Comparison of ENCODE assay signal across 1 cellular context in the genomic region with DNA sequence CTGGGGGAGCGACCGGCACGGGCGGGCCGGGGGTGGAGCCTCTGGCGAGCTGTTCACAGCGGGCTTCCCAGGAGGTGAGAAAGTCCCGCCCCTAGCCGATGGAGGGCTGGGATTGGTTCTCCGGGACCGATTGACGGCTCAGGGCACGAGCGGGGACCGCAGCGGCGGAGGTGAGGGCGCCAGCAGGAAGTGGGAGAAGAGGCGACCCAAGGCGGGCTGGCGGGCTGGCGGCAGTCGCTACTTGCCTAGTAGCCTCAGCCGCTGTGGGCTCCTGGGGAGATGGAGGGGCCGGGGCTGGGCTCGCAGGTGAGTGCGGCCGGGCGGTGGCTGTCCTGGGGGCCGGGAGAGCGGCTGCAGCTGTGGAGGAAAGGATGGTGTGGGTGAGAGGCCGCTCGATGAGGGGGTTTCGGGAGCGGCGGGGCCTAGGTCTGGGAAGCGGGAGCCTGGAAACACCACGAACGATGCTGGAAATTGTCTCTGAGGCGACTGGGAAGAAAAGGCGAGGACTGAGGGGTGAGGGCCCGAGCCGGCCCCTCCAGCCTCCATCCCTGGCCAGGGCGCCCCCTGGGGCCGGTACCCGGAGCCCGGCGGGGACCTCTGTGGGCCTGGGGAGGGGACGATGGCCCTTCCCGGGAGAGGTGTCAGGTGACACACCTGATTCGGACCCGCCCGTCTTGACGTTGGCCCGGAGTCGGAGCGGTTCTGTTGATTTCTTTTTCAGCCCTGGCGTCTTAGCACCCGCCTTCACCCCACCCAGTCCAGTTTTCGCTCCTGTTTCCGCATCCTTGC.
A peak's percentile ranks its signal among the peaks of the same experiment; 100 is the strongest.
TF ChIP-seq lines count a peak whose summit lies in the region.

A gene with protein sequence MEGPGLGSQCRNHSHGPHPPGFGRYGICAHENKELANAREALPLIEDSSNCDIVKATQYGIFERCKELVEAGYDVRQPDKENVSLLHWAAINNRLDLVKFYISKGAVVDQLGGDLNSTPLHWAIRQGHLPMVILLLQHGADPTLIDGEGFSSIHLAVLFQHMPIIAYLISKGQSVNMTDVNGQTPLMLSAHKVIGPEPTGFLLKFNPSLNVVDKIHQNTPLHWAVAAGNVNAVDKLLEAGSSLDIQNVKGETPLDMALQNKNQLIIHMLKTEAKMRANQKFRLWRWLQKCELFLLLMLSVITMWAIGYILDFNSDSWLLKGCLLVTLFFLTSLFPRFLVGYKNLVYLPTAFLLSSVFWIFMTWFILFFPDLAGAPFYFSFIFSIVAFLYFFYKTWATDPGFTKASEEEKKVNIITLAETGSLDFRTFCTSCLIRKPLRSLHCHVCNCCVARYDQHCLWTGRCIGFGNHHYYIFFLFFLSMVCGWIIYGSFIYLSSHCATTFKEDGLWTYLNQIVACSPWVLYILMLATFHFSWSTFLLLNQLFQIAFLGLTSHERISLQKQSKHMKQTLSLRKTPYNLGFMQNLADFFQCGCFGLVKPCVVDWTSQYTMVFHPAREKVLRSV (plus strand): TSS at position 198 of the 789 bp plus-strand sequence. CDS start 82 bp downstream, at position 280.

TF ChIP-seq in GM23338, 12 proteins besides CTCF, POLR2A, EP300 and RAD21:
- TF ChIP-seq, protein P1, sequence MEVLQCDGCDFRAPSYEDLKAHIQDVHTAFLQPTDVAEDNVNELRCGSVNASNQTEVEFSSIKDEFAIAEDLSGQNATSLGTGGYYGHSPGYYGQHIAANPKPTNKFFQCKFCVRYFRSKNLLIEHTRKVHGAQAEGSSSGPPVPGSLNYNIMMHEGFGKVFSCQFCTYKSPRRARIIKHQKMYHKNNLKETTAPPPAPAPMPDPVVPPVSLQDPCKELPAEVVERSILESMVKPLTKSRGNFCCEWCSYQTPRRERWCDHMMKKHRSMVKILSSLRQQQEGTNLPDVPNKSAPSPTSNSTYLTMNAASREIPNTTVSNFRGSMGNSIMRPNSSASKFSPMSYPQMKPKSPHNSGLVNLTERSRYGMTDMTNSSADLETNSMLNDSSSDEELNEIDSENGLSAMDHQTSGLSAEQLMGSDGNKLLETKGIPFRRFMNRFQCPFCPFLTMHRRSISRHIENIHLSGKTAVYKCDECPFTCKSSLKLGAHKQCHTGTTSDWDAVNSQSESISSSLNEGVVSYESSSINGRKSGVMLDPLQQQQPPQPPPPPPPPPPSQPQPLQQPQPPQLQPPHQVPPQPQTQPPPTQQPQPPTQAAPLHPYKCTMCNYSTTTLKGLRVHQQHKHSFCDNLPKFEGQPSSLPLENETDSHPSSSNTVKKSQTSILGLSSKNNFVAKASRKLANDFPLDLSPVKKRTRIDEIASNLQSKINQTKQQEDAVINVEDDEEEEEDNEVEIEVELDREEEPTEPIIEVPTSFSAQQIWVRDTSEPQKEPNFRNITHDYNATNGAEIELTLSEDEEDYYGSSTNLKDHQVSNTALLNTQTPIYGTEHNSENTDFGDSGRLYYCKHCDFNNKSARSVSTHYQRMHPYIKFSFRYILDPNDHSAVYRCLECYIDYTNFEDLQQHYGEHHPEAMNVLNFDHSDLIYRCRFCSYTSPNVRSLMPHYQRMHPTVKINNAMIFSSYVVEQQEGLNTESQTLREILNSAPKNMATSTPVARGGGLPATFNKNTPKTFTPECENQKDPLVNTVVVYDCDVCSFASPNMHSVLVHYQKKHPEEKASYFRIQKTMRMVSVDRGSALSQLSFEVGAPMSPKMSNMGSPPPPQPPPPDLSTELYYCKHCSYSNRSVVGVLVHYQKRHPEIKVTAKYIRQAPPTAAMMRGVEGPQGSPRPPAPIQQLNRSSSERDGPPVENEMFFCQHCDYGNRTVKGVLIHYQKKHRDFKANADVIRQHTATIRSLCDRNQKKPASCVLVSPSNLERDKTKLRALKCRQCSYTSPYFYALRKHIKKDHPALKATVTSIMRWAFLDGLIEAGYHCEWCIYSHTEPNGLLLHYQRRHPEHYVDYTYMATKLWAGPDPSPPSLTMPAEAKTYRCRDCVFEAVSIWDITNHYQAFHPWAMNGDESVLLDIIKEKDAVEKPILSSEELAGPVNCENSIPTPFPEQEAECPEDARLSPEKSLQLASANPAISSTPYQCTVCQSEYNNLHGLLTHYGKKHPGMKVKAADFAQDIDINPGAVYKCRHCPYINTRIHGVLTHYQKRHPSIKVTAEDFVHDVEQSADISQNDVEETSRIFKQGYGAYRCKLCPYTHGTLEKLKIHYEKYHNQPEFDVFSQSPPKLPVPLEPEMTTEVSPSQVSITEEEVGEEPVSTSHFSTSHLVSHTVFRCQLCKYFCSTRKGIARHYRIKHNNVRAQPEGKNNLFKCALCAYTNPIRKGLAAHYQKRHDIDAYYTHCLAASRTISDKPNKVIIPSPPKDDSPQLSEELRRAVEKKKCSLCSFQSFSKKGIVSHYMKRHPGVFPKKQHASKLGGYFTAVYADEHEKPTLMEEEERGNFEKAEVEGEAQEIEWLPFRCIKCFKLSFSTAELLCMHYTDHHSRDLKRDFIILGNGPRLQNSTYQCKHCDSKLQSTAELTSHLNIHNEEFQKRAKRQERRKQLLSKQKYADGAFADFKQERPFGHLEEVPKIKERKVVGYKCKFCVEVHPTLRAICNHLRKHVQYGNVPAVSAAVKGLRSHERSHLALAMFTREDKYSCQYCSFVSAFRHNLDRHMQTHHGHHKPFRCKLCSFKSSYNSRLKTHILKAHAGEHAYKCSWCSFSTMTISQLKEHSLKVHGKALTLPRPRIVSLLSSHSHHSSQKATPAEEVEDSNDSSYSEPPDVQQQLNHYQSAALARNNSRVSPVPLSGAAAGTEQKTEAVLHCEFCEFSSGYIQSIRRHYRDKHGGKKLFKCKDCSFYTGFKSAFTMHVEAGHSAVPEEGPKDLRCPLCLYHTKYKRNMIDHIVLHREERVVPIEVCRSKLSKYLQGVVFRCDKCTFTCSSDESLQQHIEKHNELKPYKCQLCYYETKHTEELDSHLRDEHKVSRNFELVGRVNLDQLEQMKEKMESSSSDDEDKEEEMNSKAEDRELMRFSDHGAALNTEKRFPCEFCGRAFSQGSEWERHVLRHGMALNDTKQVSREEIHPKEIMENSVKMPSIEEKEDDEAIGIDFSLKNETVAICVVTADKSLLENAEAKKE (CRISPR knock-in tag; IDR thresholded peaks at IDR 0.05), result no peak
- TF ChIP-seq POLR2AphosphoS5 (IDR thresholded peaks at IDR 0.05; ENCODE audit: low read depth), result peak; percentile 87
